1 cellular context compared by ENCODE assay signal in genomic region chr7:155162422-155162821, GRCh38.
TF ChIP-seq lines count a peak whose summit lies in the region.

No MANE protein-coding gene starts in this region.

TF ChIP-seq in K562, 482 proteins besides CTCF, POLR2A, EP300 and RAD21 (continued from another document and continues in another):
- TF ChIP-seq ZNF407 (IDR thresholded peaks at IDR 0.05; ENCODE audit: low read depth) = no peak
- TF ChIP-seq POLR2B (IDR thresholded peaks at IDR 0.05; ENCODE audit: low read depth, partially characterized antibody) = no peak
- TF ChIP-seq RERE (CRISPR knock-in tag; IDR thresholded peaks at IDR 0.05; ENCODE audit: borderline replicate concordance) = no peak
- TF ChIP-seq DEAF1 (CRISPR knock-in tag; IDR thresholded peaks at IDR 0.05) = no peak
- TF ChIP-seq FOXP4 (CRISPR knock-in tag; IDR thresholded peaks at IDR 0.05; ENCODE audit: borderline replicate concordance) = no peak
- no peak for TF ChIP-seq SMC3 (conservative IDR thresholded peaks at IDR 0.05; ENCODE audit: insufficient read depth, low read depth, low read length)
- TF ChIP-seq USF2 (CRISPR knock-in tag; IDR thresholded peaks at IDR 0.05) = no peak
- no peak for TF ChIP-seq HEY1 (CRISPR knock-in tag; IDR thresholded peaks at IDR 0.05; ENCODE audit: borderline replicate concordance)
- no peak for TF ChIP-seq NCOA6 (IDR thresholded peaks at IDR 0.05)
- no peak for TF ChIP-seq TCF7 (IDR thresholded peaks at IDR 0.05; ENCODE audit: borderline replicate concordance)
- no peak for TF ChIP-seq ZNF197 (CRISPR knock-in tag; IDR thresholded peaks at IDR 0.05; ENCODE audit: low read depth)
- no peak for TF ChIP-seq ZBTB8A (IDR thresholded peaks at IDR 0.05; ENCODE audit: partially characterized antibody)
- peak; percentile 36 for TF ChIP-seq MAFG (tag; conservative IDR thresholded peaks at IDR 0.05)
- TF ChIP-seq ZNF444 (CRISPR knock-in tag; IDR thresholded peaks at IDR 0.05) = no peak
- no peak for TF ChIP-seq ZNF778 (CRISPR knock-in tag; IDR thresholded peaks at IDR 0.05)
- TF ChIP-seq TCF15 (CRISPR knock-in tag; IDR thresholded peaks at IDR 0.05) = no peak
- TF ChIP-seq ZBED1 (IDR thresholded peaks at IDR 0.05) = no peak
- TF ChIP-seq THAP7 (CRISPR knock-in tag; IDR thresholded peaks at IDR 0.05) = no peak
- TF ChIP-seq SUPT5H (IDR thresholded peaks at IDR 0.05) = no peak
- TF ChIP-seq CBX8 (IDR thresholded peaks at IDR 0.05; ENCODE audit: borderline replicate concordance, extremely low read depth, low read depth, low read length, poor library complexity, severe bottlenecking) = no peak
- TF ChIP-seq PRDM10 (IDR thresholded peaks at IDR 0.05; ENCODE audit: partially characterized antibody) = no peak
- no peak for TF ChIP-seq ZNF124 (CRISPR knock-in tag; IDR thresholded peaks at IDR 0.05)
- no peak for TF ChIP-seq MTA1 (IDR thresholded peaks at IDR 0.05; ENCODE audit: borderline replicate concordance)
- TF ChIP-seq ZBTB33 (CRISPR knock-in tag; IDR thresholded peaks at IDR 0.05) = no peak
- TF ChIP-seq SLC30A9 (CRISPR knock-in tag; IDR thresholded peaks at IDR 0.05) = no peak
- no peak for TF ChIP-seq TEAD2 (tag; IDR thresholded peaks at IDR 0.05)
- no peak for TF ChIP-seq CBX1 (IDR thresholded peaks at IDR 0.05; ENCODE audit: low read depth)
- peak; percentile 80 for TF ChIP-seq ZNF316 (IDR thresholded peaks at IDR 0.05)
- TF ChIP-seq CEBPG (CRISPR knock-in tag; IDR thresholded peaks at IDR 0.05) = no peak
- TF ChIP-seq CEBPG (tag; conservative IDR thresholded peaks at IDR 0.05 in 1 of 2, IDR thresholded peaks at IDR 0.05 in 1 of 2) = no peak
- TF ChIP-seq ZNF75A (CRISPR knock-in tag; IDR thresholded peaks at IDR 0.05) = no peak
- TF ChIP-seq NFE2 (IDR thresholded peaks at IDR 0.05; ENCODE audit: low read depth) = no peak
- no peak for TF ChIP-seq ATF7 (IDR thresholded peaks at IDR 0.05)
